17 cellular contexts compared by ENCODE assay signal in the genomic region with DNA sequence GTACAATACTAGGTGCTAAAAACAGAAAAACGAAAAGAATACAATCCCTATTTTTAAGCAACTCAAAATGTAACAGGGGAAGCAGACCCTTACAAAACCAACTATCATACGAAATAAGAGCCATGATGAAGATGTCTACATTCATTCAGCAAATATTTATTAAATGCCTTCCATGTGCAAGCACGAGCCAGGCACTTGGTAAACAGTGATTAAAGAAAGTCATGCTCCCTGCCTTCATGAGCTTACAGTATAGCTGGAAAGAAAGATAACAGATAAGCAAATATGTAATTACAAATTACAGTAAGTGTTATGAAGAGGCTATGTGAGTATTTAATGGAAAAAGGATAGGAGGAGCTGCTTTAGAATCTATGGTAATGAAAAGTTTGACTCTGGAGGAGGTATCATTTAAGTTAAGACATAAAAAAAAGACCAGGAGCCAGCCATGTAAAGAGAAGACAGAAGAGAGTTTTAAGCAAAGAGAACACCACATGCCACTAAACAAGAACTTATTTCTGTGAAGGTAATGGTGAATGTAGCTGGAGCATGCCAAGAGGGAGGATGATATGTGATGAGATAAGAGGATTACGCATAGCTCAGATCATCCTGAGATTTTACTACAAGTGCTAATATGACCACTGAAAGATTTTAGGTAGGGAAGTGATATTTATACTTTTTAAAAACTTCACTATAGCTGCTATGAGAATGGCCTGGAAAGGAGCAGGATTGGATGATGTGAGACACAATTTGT.
"Had no signal": no experiment of that assay in that cellular context is flagged by ENCODE, and none has a peak within 500 bp of the region (broad histone marks: within the 10 kb centered on the region; RNA-seq: fewer than 3 reads in every experiment).

No MANE protein-coding gene starts in this region.

- H3K4me3 Mint-ChIP-seq: activated CD4-positive, alpha-beta T cell treated with anti-CD3 and anti-CD28 coated beads, Interleukin-2, amount 10 ng/mL, durations not matched to agents 24 days and 14 days; activated T-helper 1 cell treated with anti-CD3 and anti-CD28 coated beads, Interleukin-12 subunit alpha, Interleukin-12 subunit beta, Interleukin-2, Interleukin-4 antibody, amounts not matched to agents 30 ng/mL and 10 ng/mL and 1 ng/mL, durations not matched to agents 14 hours and 24 hours and 36 hours; neural crest cell had no signal

- H3K4me3 ChIP-seq: ascending aorta, breast epithelium, coronary artery, thyroid gland, uterus had no signal

- H3K9me3 ChIP-seq: ascending aorta, breast epithelium, thyroid gland, uterus had no signal

- H3K27ac Mint-ChIP-seq: activated CD4-positive, alpha-beta T cell treated with anti-CD3 and anti-CD28 coated beads, Interleukin-2, amount 10 ng/mL, durations not matched to agents 24 days and 14 days; activated T-helper 1 cell treated with anti-CD3 and anti-CD28 coated beads, Interleukin-12 subunit alpha, Interleukin-12 subunit beta, Interleukin-2, Interleukin-4 antibody, amounts not matched to agents 30 ng/mL and 10 ng/mL and 1 ng/mL, durations not matched to agents 14 hours and 24 hours and 36 hours; progenitor cell of endocrine pancreas had no signal

- H3K27ac ChIP-seq: ascending aorta, breast epithelium, coronary artery, thyroid gland, uterus had no signal

- H3K4me1 ChIP-seq: breast epithelium, uterus had no signal

- H3K36me3 ChIP-seq: uterus had no signal

- H3K9me3 Mint-ChIP-seq: activated CD4-positive, alpha-beta T cell treated with anti-CD3 and anti-CD28 coated beads, Interleukin-2, amount 10 ng/mL, durations not matched to agents 24 days and 14 days; activated T-helper 1 cell treated with anti-CD3 and anti-CD28 coated beads, Interleukin-12 subunit alpha, Interleukin-12 subunit beta, Interleukin-2, Interleukin-4 antibody, amounts not matched to agents 30 ng/mL and 10 ng/mL and 1 ng/mL, durations not matched to agents 14 hours and 24 hours and 36 hours; neural crest cell had no signal

- H3K27me3 Mint-ChIP-seq: activated CD4-positive, alpha-beta T cell treated with anti-CD3 and anti-CD28 coated beads, Interleukin-2, amount 10 ng/mL, durations not matched to agents 24 days and 14 days; progenitor cell of endocrine pancreas had no signal

- DNase-seq: activated CD4-positive, alpha-beta T cell treated with anti-CD3 and anti-CD28 coated beads, Interleukin-2, amount 10 ng/mL, durations not matched to agents 24 days and 14 days; activated CD8-positive, alpha-beta memory T cell treated with anti-CD3 and anti-CD28 coated beads for 24 hours; head of caudate nucleus; kidney; stimulated activated CD4-positive, alpha-beta T cell treated with anti-CD3 and anti-CD28 coated beads, Interleukin-12 subunit alpha, Interleukin-12 subunit beta, amount 100 ng/mL, for 4 hours; stimulated activated CD4-positive, alpha-beta T cell treated with anti-CD3 and anti-CD28 coated beads, Interleukin-1b, Interleukin-23, amount 100 ng/mL, for 48 hours; stimulated activated CD8-positive, alpha-beta memory T cell treated with anti-CD3 and anti-CD28 coated beads, Interleukin-4, amount 100 ng/mL, for 48 hours; stimulated activated naive CD4-positive, alpha-beta T cell treated with Interleukin-2 at 50 U/mL for 16 hours; thyroid gland; uterus had no signal

- H3K27me3 ChIP-seq: ascending aorta, breast epithelium, thyroid gland, uterus had no signal

- ATAC-seq: left lobe of liver had no signal
